ENCODE assay signal across 19 cellular contexts in genomic region chr1:212797681-212798080, GRCh38. TPM values are rescaled to one million over a fixed set of nuclear protein-coding genes. Genes with fewer than 3 reads are reported as not detected.
"Had no signal": no experiment of that assay in that cellular context is flagged by ENCODE, and none has a peak within 500 bp of the region (broad histone marks: within the 10 kb centered on the region; RNA-seq: fewer than 3 reads in every experiment).

No MANE protein-coding gene starts in this region.

- H3K27ac ChIP-seq: sigmoid colon, suprapubic skin, VCaP had no signal

- H3K27me3 ChIP-seq: sigmoid colon, suprapubic skin had no signal

- DNase-seq: activated CD4-positive, alpha-beta T cell treated with anti-CD3 and anti-CD28 coated beads for 4 hours; activated CD8-positive, alpha-beta T cell treated with anti-CD3 and anti-CD28 coated beads, Interleukin-2, amount 10 ng/mL, durations not matched to agents 7 days and 5 days; activated naive CD4-positive, alpha-beta T cell; central memory CD4-positive, alpha-beta T cell; effector memory CD8-positive, alpha-beta T cell; mesenchymal stem cell; nephron progenitor cell; sigmoid colon; stimulated activated CD4-positive, alpha-beta T cell treated with anti-CD3 and anti-CD28 coated beads, Interleukin-2, amount 100 ng/mL, for 48 hours; stimulated activated naive CD4-positive, alpha-beta T cell treated with Interleukin-2 at 50 U/mL for 16 hours; T-cell; T1000 had no signal

- H3K9me3 ChIP-seq: sigmoid colon, suprapubic skin had no signal

- H3K4me3 ChIP-seq: sigmoid colon, suprapubic skin had no signal

RNA-seq across cellular contexts. Expression of gene SPATA45, which starts 49.8 kb away (rescaled TPM):
- total RNA-seq: activated CD8-positive, alpha-beta T cell treated with anti-CD3 and anti-CD28 coated beads, Interleukin-2, amount 10 ng/mL, durations not matched to agents 7 days and 5 days; activated T-helper 1 cell treated with anti-CD3 and anti-CD28 coated beads, Interleukin-12 subunit alpha, Interleukin-12 subunit beta, Interleukin-2, Interleukin-4 antibody, amounts not matched to agents 30 ng/mL and 10 ng/mL and 1 ng/mL, durations not matched to agents 14 hours and 24 hours and 36 hours; epithelial cell of proximal tubule; left lobe of liver; omental fat pad; pulmonary artery endothelial cell; sigmoid colon; suprapubic skin had no signal
- polyA plus RNA-seq: sigmoid colon had no signal
